Comparison of ENCODE assay signal across 8 cellular contexts in the genomic region with DNA sequence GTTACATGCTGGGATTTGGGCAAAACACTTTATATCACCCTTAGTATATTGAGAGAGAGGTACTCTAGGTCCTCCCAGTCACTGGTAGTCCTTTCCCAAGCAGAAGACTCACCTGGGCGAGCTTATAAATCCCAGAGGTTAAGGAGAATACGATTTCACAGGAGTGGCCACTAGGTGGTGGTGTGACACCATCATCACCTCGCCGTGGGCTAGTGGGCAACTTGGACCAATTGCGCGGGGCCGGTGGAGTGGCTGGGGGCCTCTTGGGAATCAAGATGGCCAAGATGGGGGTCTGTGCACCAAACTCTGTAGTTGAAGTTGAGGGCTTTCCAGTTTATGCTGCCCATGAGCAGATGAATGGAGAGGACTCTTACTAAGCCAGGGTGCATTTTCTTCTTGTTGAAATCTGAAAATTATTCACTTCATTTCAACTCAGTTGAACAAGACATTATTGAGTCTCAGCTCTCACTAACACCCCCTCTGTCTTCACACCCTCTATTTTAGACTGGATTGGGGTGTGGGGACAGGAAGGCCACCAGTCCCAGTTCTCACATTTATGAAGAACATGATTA. TPM values are rescaled to one million over a fixed set of nuclear protein-coding genes. Genes with fewer than 3 reads are reported as not detected.
DNase-seq lines count a peak whose midpoint lies in the region; ATAC-seq and TF ChIP-seq lines count a peak whose summit lies in the region.

No MANE protein-coding gene starts in this region.

- no peak overlapping the region for H4K5ac ChIP-seq in mesendoderm (ENCODE audit: low read length)

- no peak overlapping the region for H3K4ac ChIP-seq in mesendoderm (ENCODE audit: low read depth, low read length)

- no peak overlapping the region for H3K4me3 ChIP-seq in HEK293 (ENCODE audit: low read depth, low read length)
- no peak overlapping the region for H3K4me3 ChIP-seq in mesendoderm (ENCODE audit: low read length)
- no peak overlapping the region for H3K4me3 ChIP-seq in vagina

- POLR2A ChIA-PET in HEK293 (lab: Yijun Ruan, JAX), result no interaction called here

- H4K8ac ChIP-seq in mesendoderm (ENCODE audit: low read depth, low read length), result no peak overlapping the region

- H3K56ac ChIP-seq in mesendoderm (ENCODE audit: low read length), result no peak overlapping the region

- no peak overlapping the region for H3K23ac ChIP-seq in mesendoderm (ENCODE audit: low read length)

- H2AK5ac ChIP-seq in mesendoderm (ENCODE audit: low read length), result no peak overlapping the region

- no peak overlapping the region for H3K18ac ChIP-seq in mesendoderm (ENCODE audit: low read length)

- no peaks in the 10 kb centered on the region for H3K27me3 ChIP-seq in mesendoderm (ENCODE audit: insufficient read depth, low read length, poor library complexity)
- H3K27me3 ChIP-seq in vagina, result no peaks in the 10 kb centered on the region

- H3K36me3 Mint-ChIP-seq in Calu3 (ENCODE audit: insufficient read depth, unreplicated experiment), result no peaks in the 10 kb centered on the region

- no peak for TF ChIP-seq POLR2A in vagina (IDR thresholded peaks at IDR 0.05)

- ATAC-seq in HG03432 (IDR thresholded peaks at IDR 0.05; ENCODE audit: unreplicated experiment), result no peak

- H2BK15ac ChIP-seq in mesendoderm (replicated peaks; ENCODE audit: low read depth), result no peak overlapping the region

- no peak overlapping the region for H3K4me2 ChIP-seq in mesendoderm (ENCODE audit: low read length)

- H2BK5ac ChIP-seq in mesendoderm (ENCODE audit: low read length), result no peak overlapping the region

- H3K9me3 Mint-ChIP-seq in Calu3 (ENCODE audit: low read depth, unreplicated experiment), result no peaks in the 10 kb centered on the region

- H3K4me3 Mint-ChIP-seq in Calu3 (ENCODE audit: low read depth, unreplicated experiment), result no peak overlapping the region

- H2BK120ac ChIP-seq in mesendoderm (ENCODE audit: low read depth, low read length), result no peak overlapping the region

- H3K4me1 ChIP-seq in HEK293 (ENCODE audit: control insufficient read depth, insufficient read depth, low read length), result no peaks in the 10 kb centered on the region
- no peaks in the 10 kb centered on the region for H3K4me1 ChIP-seq in mesendoderm (ENCODE audit: control insufficient read depth, low read depth, low read length)
- no peaks in the 10 kb centered on the region for H3K4me1 ChIP-seq in vagina

- H3K27me3 Mint-ChIP-seq in Calu3 (ENCODE audit: unreplicated experiment), result peaks cover 16% of the 10 kb centered on the region

- no peak overlapping the region for H3K27ac Mint-ChIP-seq in Calu3 (ENCODE audit: unreplicated experiment)

- no CpG with 5 or more reads among the region's 7 CpGs for WGBS in mesendoderm (ENCODE audit: extremely low coverage, insufficient coverage, low lambda C conversion rate)

- no peak overlapping the region for H3K27ac ChIP-seq in HEK293 (ENCODE audit: extremely low read depth, low read depth, low read length)
- H3K27ac ChIP-seq in mesendoderm (ENCODE audit: low read depth, low read length), result no peak overlapping the region
- no peak overlapping the region for H3K27ac ChIP-seq in vagina

- H3K4me1 Mint-ChIP-seq in Calu3 (ENCODE audit: low read depth, unreplicated experiment), result no peaks in the 10 kb centered on the region

- intact Hi-C loops in Calu3 (cut with micrococcal nuclease; ENCODE audit: unreplicated experiment), result loop anchor here (5.0 kb wide), 1 partner anchor 1111 kb away; no protein-coding TSS in a partner anchor
- intact Hi-C loops in vagina (cut with DNase I), result no loop called here

- H3K9me3 ChIP-seq in HEK293 (ENCODE audit: control insufficient read depth, insufficient read depth, low read depth, low read length) (no peaks in the 10 kb centered on the region), vagina (no peaks in the 10 kb centered on the region)

- H3K36me3 ChIP-seq in HEK293 (ENCODE audit: control insufficient read depth in 2 of 2, insufficient read depth in 1 of 2, low read length in 2 of 2), result no peaks in the 10 kb centered on the region
- H3K36me3 ChIP-seq in mesendoderm (ENCODE audit: control insufficient read depth, insufficient read depth, low read length), result no peaks in the 10 kb centered on the region
- H3K36me3 ChIP-seq in vagina, result no peaks in the 10 kb centered on the region

- no peaks in the 10 kb centered on the region for H3K79me2 ChIP-seq in mesendoderm (ENCODE audit: control insufficient read depth, insufficient read depth, low read length)

- no peak overlapping the region for H3K9ac ChIP-seq in mesendoderm (ENCODE audit: low read length)

- CTCF ChIA-PET in Calu3 (lab: Charles Lee), result interaction anchor here (0.5 to 1.7 kb wide), 7 partner anchors 31 to 1112 kb away, joined by 3 to 8 read pairs (median 5); no protein-coding TSS in a partner anchor
- CTCF ChIA-PET in HEK293 (lab: Yijun Ruan, JAX), result interaction anchor here (0.6 to 6.0 kb wide), 57 partner anchors 9 to 1115 kb away, joined by 3 to 135 read pairs (median 4); no protein-coding TSS in a partner anchor

- no TSS peak for BruUV-seq in Calu3 (replicated peaks; lab: Mats Ljungman, UMichigan)

- H3K79me1 ChIP-seq in mesendoderm (ENCODE audit: low read length), result no peaks in the 10 kb centered on the region

- TF ChIP-seq CTCF in Calu3 (IDR thresholded peaks at IDR 0.05; ENCODE audit: unreplicated experiment) (peak; percentile 57), HEK293 (tag by site-specific recombination; IDR thresholded peaks at IDR 0.05) (0 out of 2 replicates have a peak, but pooled peaks have one; percentile 26), vagina (IDR thresholded peaks at IDR 0.05) (peak in 2 of 3 experiments; percentile 57 to 60)

- peak; percentile 46 for DNase-seq in Calu3
- DNase-seq in SHP77 treated with DMSO at 0.1 percent for 48 hours (lab: John Stamatoyannopoulos, UW), result peak; percentile 40
- DNase-seq in ecto neural progenitor cell (ENCODE audit: low spot score), result peak; percentile 80
- DNase-seq in mesendoderm, result peak; percentile 71
- DNase-seq in vagina (ENCODE audit: extremely low spot score in 2 of 2), result no peak
- DNase-seq in DMS153 treated with DMSO at 0.1 percent for 48 hours (lab: John Stamatoyannopoulos, UW; ENCODE audit: unreplicated experiment), result no peak

TF ChIP-seq in HEK293, 187 proteins besides CTCF, POLR2A, EP300 and RAD21:
- TF ChIP-seq, protein P1, sequence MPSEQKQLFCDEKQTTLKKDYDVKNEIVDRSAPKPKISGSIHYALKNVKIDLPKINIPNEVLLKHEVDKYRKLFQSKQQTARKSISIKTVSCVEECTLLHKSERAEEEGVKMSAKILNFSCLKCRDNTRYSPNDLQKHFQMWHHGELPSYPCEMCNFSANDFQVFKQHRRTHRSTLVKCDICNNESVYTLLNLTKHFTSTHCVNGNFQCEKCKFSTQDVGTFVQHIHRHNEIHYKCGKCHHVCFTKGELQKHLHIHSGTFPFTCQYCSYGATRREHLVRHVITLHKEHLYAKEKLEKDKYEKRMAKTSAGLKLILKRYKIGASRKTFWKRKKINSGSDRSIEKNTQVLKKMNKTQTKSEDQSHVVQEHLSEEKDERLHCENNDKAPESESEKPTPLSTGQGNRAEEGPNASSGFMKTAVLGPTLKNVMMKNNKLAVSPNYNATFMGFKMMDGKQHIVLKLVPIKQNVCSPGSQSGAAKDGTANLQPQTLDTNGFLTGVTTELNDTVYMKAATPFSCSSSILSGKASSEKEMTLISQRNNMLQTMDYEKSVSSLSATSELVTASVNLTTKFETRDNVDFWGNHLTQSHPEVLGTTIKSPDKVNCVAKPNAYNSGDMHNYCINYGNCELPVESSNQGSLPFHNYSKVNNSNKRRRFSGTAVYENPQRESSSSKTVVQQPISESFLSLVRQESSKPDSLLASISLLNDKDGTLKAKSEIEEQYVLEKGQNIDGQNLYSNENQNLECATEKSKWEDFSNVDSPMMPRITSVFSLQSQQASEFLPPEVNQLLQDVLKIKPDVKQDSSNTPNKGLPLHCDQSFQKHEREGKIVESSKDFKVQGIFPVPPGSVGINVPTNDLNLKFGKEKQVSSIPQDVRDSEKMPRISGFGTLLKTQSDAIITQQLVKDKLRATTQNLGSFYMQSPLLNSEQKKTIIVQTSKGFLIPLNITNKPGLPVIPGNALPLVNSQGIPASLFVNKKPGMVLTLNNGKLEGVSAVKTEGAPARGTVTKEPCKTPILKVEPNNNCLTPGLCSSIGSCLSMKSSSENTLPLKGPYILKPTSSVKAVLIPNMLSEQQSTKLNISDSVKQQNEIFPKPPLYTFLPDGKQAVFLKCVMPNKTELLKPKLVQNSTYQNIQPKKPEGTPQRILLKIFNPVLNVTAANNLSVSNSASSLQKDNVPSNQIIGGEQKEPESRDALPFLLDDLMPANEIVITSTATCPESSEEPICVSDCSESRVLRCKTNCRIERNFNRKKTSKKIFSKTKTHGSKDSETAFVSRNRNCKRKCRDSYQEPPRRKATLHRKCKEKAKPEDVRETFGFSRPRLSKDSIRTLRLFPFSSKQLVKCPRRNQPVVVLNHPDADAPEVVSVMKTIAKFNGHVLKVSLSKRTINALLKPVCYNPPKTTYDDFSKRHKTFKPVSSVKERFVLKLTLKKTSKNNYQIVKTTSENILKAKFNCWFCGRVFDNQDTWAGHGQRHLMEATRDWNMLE (tag by site-specific recombination; conservative IDR thresholded peaks at IDR 0.05; ENCODE audit: low read depth), result no peak
- TF ChIP-seq ZNF654 (tag by site-specific recombination; IDR thresholded peaks at IDR 0.05; ENCODE audit: low read depth), result peak; percentile 81
TF ChIP-seq in HEK293: peak in this region for 1.

RNA-seq across cellular contexts. Expression of a gene that starts 38.2 kb away (rescaled TPM):
- not detected in 2 replicates for total RNA-seq in Calu3 (2022)
- not detected for polyA plus RNA-seq in mesendoderm (2013, experiment 1 of 2)
- not detected for polyA plus RNA-seq in mesendoderm (2013, experiment 2 of 2)
- 6.4 TPM for total RNA-seq in vagina

Comparison
In these comparisons a context has a peak if more than half of its experiments do, and no peak if none do; other contexts are left out.
1. DNase-seq: peak in Calu3 (single experiment), SHP77 treated with DMSO at 0.1 percent for 48 hours (single experiment), ecto neural progenitor cell (single experiment) and mesendoderm (single experiment); none in vagina (0 of 2) and DMS153 treated with DMSO at 0.1 percent for 48 hours (single experiment).
2. Peak in every context shown above with its lines, with median percentiles within 50 percentile points of each other: CTCF ChIP-seq.